In the genomic region with DNA sequence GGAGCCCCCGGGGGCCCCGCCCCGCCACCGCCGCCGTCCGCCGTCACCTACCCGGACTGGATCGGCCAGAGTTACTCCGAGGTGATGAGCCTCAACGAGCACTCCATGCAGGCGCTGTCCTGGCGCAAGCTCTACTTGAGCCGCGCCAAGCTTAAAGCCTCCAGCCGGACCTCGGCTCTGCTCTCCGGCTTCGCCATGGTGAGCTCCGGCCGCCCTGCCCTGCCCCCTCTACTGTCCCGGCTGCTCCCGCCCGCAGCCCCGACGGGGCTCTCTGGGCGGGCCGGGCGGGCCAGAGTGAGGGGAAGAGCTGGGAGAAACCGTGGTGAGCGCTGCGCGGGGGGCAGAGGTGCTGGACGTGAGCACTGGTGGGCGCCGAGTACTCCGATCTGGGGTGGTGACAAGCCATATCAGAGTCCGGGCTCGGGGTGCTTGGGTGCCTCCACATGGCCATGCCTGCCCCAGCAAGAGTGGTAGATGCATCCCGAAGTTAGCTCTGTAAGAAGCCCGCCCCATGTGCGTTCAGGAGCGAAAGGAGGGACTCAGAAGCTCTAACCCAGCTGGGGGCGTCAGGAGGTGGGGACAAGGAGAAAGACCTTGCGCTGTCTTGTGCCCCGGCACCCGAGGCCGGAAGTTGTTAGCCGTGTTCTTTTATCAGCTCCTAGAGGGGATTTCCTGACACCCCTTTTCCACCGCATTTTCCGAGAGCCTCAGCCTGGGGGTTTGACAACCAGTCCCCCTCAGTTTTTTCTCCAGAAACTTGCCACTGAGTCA, we compare ENCODE assay signal across 8 cellular contexts. TPM values are rescaled to one million over a fixed set of nuclear protein-coding genes. Genes with fewer than 3 reads are reported as not detected.
DNase-seq lines count a peak whose midpoint lies in the region; ATAC-seq and TF ChIP-seq lines count a peak whose summit lies in the region.

No MANE protein-coding gene starts in this region.

- H2BK5ac ChIP-seq in IMR-90 (ENCODE audit: low read depth, low read length, poor library complexity, severe bottlenecking) = peak overlapping the region; percentile 51

- peak overlapping the region; percentile 42 to 53; a peak in 2 of 4 replicates for H4K8ac ChIP-seq in IMR-90 (ENCODE audit: low read depth in 2 of 2, low read length in 2 of 2)

- peak overlapping the region; percentile 71 for H3K27ac ChIP-seq in IMR-90 (ENCODE audit: insufficient read depth, low read length)
- H3K27ac ChIP-seq in sigmoid colon = peak overlapping the region; percentile 89 to 95 (median 92)

- BruUV-seq in IMR-90 (replicated peaks; lab: Mats Ljungman, UMichigan) = no TSS peak

- H3K23ac ChIP-seq in IMR-90 (ENCODE audit: low read depth, low read length) = peak overlapping the region; percentile 92; the same call in 1 of the 2 replicates

- TF ChIP-seq EP300 in sigmoid colon (IDR thresholded peaks at IDR 0.05) = peak in 1 of 4 donors; percentile 3

- dilution Hi-C loops in IMR-90 (cut with HindIII; ENCODE audit: low sequenced_read_pairs, unreplicated experiment) = no loop called here

- H3K27me3 ChIP-seq in IMR-90 (ENCODE audit: control insufficient read depth, insufficient read depth, low read length) = no peaks in the 10 kb centered on the region
- H3K27me3 ChIP-seq in sigmoid colon = no peaks in the 10 kb centered on the region

- CTCF ChIA-PET in IMR-90 (lab: Yijun Ruan, JAX) = interaction anchor here (0.6 to 1.8 kb wide), 6 partner anchors 10 to 133 kb away, joined by 3 to 12 read pairs (median 6); no protein-coding TSS in a partner anchor

- H2AFZ ChIP-seq in IMR-90 (replicated peaks; ENCODE audit: low read length, poor library complexity) = peak overlapping the region; percentile 100

- peak overlapping the region; percentile 92 for H2AK9ac ChIP-seq in IMR-90 (replicated peaks; ENCODE audit: low read depth, low read length, poor library complexity)

- no peak overlapping the region; the same call in none of the 2 replicates for H4K91ac ChIP-seq in IMR-90 (ENCODE audit: insufficient read depth, low read depth, low read length)

- in situ Hi-C loops in IMR-90 (cut with MboI; ENCODE audit: low sequenced_read_pairs) = no loop called here

- TF ChIP-seq CTCF in IMR-90 (conservative IDR thresholded peaks at IDR 0.05; ENCODE audit: low read depth, low read length) (0 out of 2 replicates have a peak, but pooled peaks have one; percentile 7), sigmoid colon (IDR thresholded peaks at IDR 0.05) (no peak)

- peak; percentile 36 for ATAC-seq in GM21526 (IDR thresholded peaks at IDR 0.05; ENCODE audit: low FRiP score, unreplicated experiment)
- ATAC-seq in IMR-90 (ENCODE audit: low read depth) = peak; percentile 73

- peak overlapping the region; percentile 55 for H3K14ac ChIP-seq in IMR-90 (replicated peaks; ENCODE audit: low read depth, low read length)

- H2BK120ac ChIP-seq in IMR-90 (ENCODE audit: low read depth, low read length) = peak overlapping the region; percentile 25; the same call in 1 of the 2 replicates

- H4K5ac ChIP-seq in IMR-90 (ENCODE audit: low read depth, low read length) = no peak overlapping the region

- H2BK15ac ChIP-seq in IMR-90 (ENCODE audit: low read depth, low read length) = no peak overlapping the region; the same call in 1 of the 3 replicates

- H2AK5ac ChIP-seq in IMR-90 (ENCODE audit: low read depth, low read length) = peak overlapping the region; percentile 39; the same call in 1 of the 2 replicates

- POLR2A ChIA-PET in IMR-90 (lab: Charles Lee; ENCODE audit: unreplicated experiment) = no interaction called here

- peaks cover 18% of the 10 kb centered on the region for H3K9me1 ChIP-seq in IMR-90 (ENCODE audit: insufficient read depth, low read length)

- peak overlapping the region; percentile 76 for H3K9ac ChIP-seq in IMR-90 (ENCODE audit: low read depth, low read length)

- no peaks in the 10 kb centered on the region for H3K9me3 Mint-ChIP-seq in T-helper 1 cell treated with Interleukin-12 subunit alpha and Interleukin-12 subunit beta and Interleukin-4 antibody, amounts not matched to agents 30 μg/mL and 1 μg/mL, for 36 hours

- H3K36me3 Mint-ChIP-seq in T-helper 1 cell treated with Interleukin-12 subunit alpha and Interleukin-12 subunit beta and Interleukin-4 antibody, amounts not matched to agents 30 μg/mL and 1 μg/mL, for 36 hours (ENCODE audit: low read depth) = peaks cover 26% of the 10 kb centered on the region

- no peaks in the 10 kb centered on the region for H3K36me3 ChIP-seq in IMR-90 (ENCODE audit: control insufficient read depth, insufficient read depth, low read length)
- no peaks in the 10 kb centered on the region for H3K36me3 ChIP-seq in sigmoid colon

- H3K18ac ChIP-seq in IMR-90 (ENCODE audit: low read depth, low read length) = no peak overlapping the region

- TF ChIP-seq RAD21 in IMR-90 (IDR thresholded peaks at IDR 0.05; ENCODE audit: low read length) = peak; percentile 18

- H3K4me3 Mint-ChIP-seq in T-helper 1 cell treated with Interleukin-12 subunit alpha and Interleukin-12 subunit beta and Interleukin-4 antibody, amounts not matched to agents 30 μg/mL and 1 μg/mL, for 36 hours = peak overlapping the region; percentile 96

- DNase-seq in EL (peak; percentile 84), IMR-90 (peak; percentile 61), amygdala (lab: John Stamatoyannopoulos, UW) (peak in 41 of 56 donors; percentile 9 to 68 (median 43)), hepatic stellate cell (ENCODE audit: low spot score) (peak; percentile 83), sigmoid colon (peak; percentile 86), OCI-M2 (lab: John Stamatoyannopoulos, UW; ENCODE audit: unreplicated experiment) (no peak)

- H3K27ac Mint-ChIP-seq in T-helper 1 cell treated with Interleukin-12 subunit alpha and Interleukin-12 subunit beta and Interleukin-4 antibody, amounts not matched to agents 30 μg/mL and 1 μg/mL, for 36 hours = peak overlapping the region; percentile 95

- no peaks in the 10 kb centered on the region for H3K27me3 Mint-ChIP-seq in T-helper 1 cell treated with Interleukin-12 subunit alpha and Interleukin-12 subunit beta and Interleukin-4 antibody, amounts not matched to agents 30 μg/mL and 1 μg/mL, for 36 hours (ENCODE audit: low read depth)

- H3K4me1 Mint-ChIP-seq in T-helper 1 cell treated with Interleukin-12 subunit alpha and Interleukin-12 subunit beta and Interleukin-4 antibody, amounts not matched to agents 30 μg/mL and 1 μg/mL, for 36 hours (ENCODE audit: low read depth) = peaks cover 43% of the 10 kb centered on the region

- H3K4me1 ChIP-seq in IMR-90 (ENCODE audit: control insufficient read depth, insufficient read depth, low read length) (peaks cover 17% of the 10 kb centered on the region), sigmoid colon (peaks cover 0 to 49% (median 37%) of the 10 kb centered on the region in 4 donors)

- peak overlapping the region; percentile 26; the same call in 1 of the 2 replicates for H3K56ac ChIP-seq in IMR-90 (ENCODE audit: extremely low read depth, insufficient read depth, low read length)

- H3K9me3 ChIP-seq in IMR-90 (ENCODE audit: control insufficient read depth, insufficient read depth, low read length) (no peaks in the 10 kb centered on the region), sigmoid colon (no peaks in the 10 kb centered on the region)

- peak overlapping the region; percentile 73 for H3K4me2 ChIP-seq in IMR-90 (ENCODE audit: low read depth, low read length)

- H3K4me3 ChIP-seq in IMR-90 (ENCODE audit: insufficient read depth, low read depth, low read length) (peak overlapping the region; percentile 73), sigmoid colon (peak overlapping the region; percentile 45 to 71 (median 67))

- H3K79me1 ChIP-seq in IMR-90 (ENCODE audit: low read depth in 1 of 2, low read length in 2 of 2) = peaks cover 31 to 45% of the 10 kb centered on the region in 2 experiments

- WGBS in IMR-90 (ENCODE audit: extremely low coverage in 2 of 2, insufficient read length in 1 of 2), 2 experiments = 0% methylated on average over 19 of the region's 52 CpGs; no CpG with 5 or more reads in 1 of the 2 experiments
- WGBS in sigmoid colon, 2 donors = 0 to 1% methylated on average over 52 of the region's 52 CpGs

- H4K20me1 ChIP-seq in IMR-90 (ENCODE audit: insufficient read depth, low read length) = peaks cover 10% of the 10 kb centered on the region

- peak overlapping the region; percentile 83 for H3K4ac ChIP-seq in IMR-90 (ENCODE audit: low read depth, low read length)

- H2BK20ac ChIP-seq in IMR-90 (ENCODE audit: low read depth, low read length) = no peak overlapping the region

- intact Hi-C loops in IMR-90 (cut with micrococcal nuclease) (loop anchor here (1.0 to 5.0 kb wide), 4 partner anchors 36 to 127 kb away; a partner anchor contains a TSS), sigmoid colon (cut with DNase I) (loop anchor here (1.0 to 5.0 kb wide), 5 partner anchors 45 to 125 kb away; no protein-coding TSS in a partner anchor)

- TF ChIP-seq POLR2A in IMR-90 (IDR thresholded peaks at IDR 0.05; ENCODE audit: low read depth, low read length) = no peak
- TF ChIP-seq POLR2A in sigmoid colon (IDR thresholded peaks at IDR 0.05) = no peak

TF ChIP-seq in IMR-90, 13 proteins besides CTCF, POLR2A, EP300 and RAD21:
- peak; percentile 46; the same call in 1 of the 2 replicates for TF ChIP-seq MAZ (IDR thresholded peaks at IDR 0.05; ENCODE audit: borderline replicate concordance, low read depth, low read length)
- peak; percentile 88; the same call in 1 of the 2 replicates for TF ChIP-seq MXI1 (IDR thresholded peaks at IDR 0.05; ENCODE audit: borderline replicate concordance, low read depth, low read length)
- TF ChIP-seq FOS (IDR thresholded peaks at IDR 0.05; ENCODE audit: low read depth, low read length) = no peak

RNA-seq across cellular contexts. Expression of a gene that starts 0.7 kb away (rescaled TPM):
- total RNA-seq in IMR-90 (2012; rRNA removed) = 3.9 and 4.4 TPM in 2 replicates
- polyA plus RNA-seq in IMR-90 (2012; rRNA removed) = 22.7 and 31.1 TPM in 2 replicates
- polyA plus RNA-seq in IMR-90 (2012; cell fraction: cytosol; rRNA removed) = 15.1 and 44.2 TPM in 2 replicates
- 5.3 and 12.5 TPM in 2 replicates for polyA plus RNA-seq in IMR-90 (2012; cell fraction: nucleus; rRNA removed; ENCODE audit: low replicate concordance)
- total RNA-seq in sigmoid colon = 10 to 100 TPM in 2 of 4 donors, 1 to 10 TPM in 2; 5.4 to 12.2 (median 9.0) TPM
- polyA plus RNA-seq in sigmoid colon = 10 to 100 TPM in 1 of 3 donors, 1 to 10 TPM in 2; 5.3 to 24.9 (median 9.6) TPM

RNA-seq across cellular contexts. Expression of a gene that starts 42.4 kb away (rescaled TPM):
- total RNA-seq in IMR-90 (2012; rRNA removed) (0.18 and 0.28 TPM in 2 replicates), sigmoid colon (not detected)
- polyA plus RNA-seq in IMR-90 (2012; rRNA removed) (0.22 and 0.37 TPM in 2 replicates), sigmoid colon (1 to 10 TPM in 1 of 3 donors, under 1 TPM in 1, not detected in 1; 0.90 to 1.2 TPM)
- 0.23 and 0.25 TPM in 2 replicates for polyA plus RNA-seq in IMR-90 (2012; cell fraction: cytosol; rRNA removed)
- polyA plus RNA-seq in IMR-90 (2012; cell fraction: nucleus; rRNA removed; ENCODE audit: low replicate concordance) = 0.25 and 0.41 TPM in 2 replicates

RNA-seq across cellular contexts. Expression of a gene that starts 46.2 kb away (rescaled TPM):
- total RNA-seq in IMR-90 (2012; rRNA removed) = 21.1 and 24.2 TPM in 2 replicates
- polyA plus RNA-seq in IMR-90 (2012; rRNA removed) = 22.6 and 30.7 TPM in 2 replicates
- polyA plus RNA-seq in IMR-90 (2012; cell fraction: cytosol; rRNA removed) = 19.7 and 20.6 TPM in 2 replicates
- polyA plus RNA-seq in IMR-90 (2012; cell fraction: nucleus; rRNA removed; ENCODE audit: low replicate concordance) = 51.3 and 95.2 TPM in 2 replicates
- 10 to 100 TPM; 16.1 to 31.7 (median 18.5) TPM for total RNA-seq in sigmoid colon
- polyA plus RNA-seq in sigmoid colon = 10 to 100 TPM in 1 of 3 donors, 1 to 10 TPM in 2; 4.8 to 23.2 (median 9.9) TPM
